ENCODE assay signal across 30 cellular contexts in genomic region chr3:12764171-12764776, GRCh38. TPM values are rescaled to one million over a fixed set of nuclear protein-coding genes. Genes with fewer than 3 reads are reported as not detected.
"Had no signal": no experiment of that assay in that cellular context is flagged by ENCODE, and none has a peak within 500 bp of the region (broad histone marks: within the 10 kb centered on the region; RNA-seq: fewer than 3 reads in every experiment).

No MANE protein-coding gene starts in this region.

- H3K36me3 ChIP-seq: ascending aorta had no signal

- H3K4me1 ChIP-seq: ascending aorta, body of pancreas had no signal

- ATAC-seq: activated naive CD8-positive, alpha-beta T cell treated with anti-CD3 and anti-CD28 coated beads, Interleukin-2, amount 50 U/mL, for 24 hours; activated T-cell treated with anti-CD3 and anti-CD28 coated beads, Interleukin-2, amount 50 U/mL, for 4 hours; body of pancreas had no signal

- H3K9me3 ChIP-seq: ascending aorta, body of pancreas had no signal

- DNase-seq: activated CD4-positive, alpha-beta memory T cell treated with anti-CD3 and anti-CD28 coated beads for 36 hours; activated CD4-positive, alpha-beta T cell treated with anti-CD3 and anti-CD28 coated beads, Interleukin-2, amount 10 ng/mL, durations not matched to agents 7 days and 5 days; activated CD4-positive, CD25-positive, alpha-beta regulatory T cell; activated CD8-positive, alpha-beta memory T cell treated with anti-CD3 and anti-CD28 coated beads for 24 hours; activated effector memory CD4-positive, alpha-beta T cell treated with anti-CD3 and anti-CD28 coated beads, Interleukin-2, amount 50 U/mL, for 16 hours; activated naive CD4-positive, alpha-beta T cell treated with Interleukin-2 at 50 U/mL for 16 hours; activated naive CD8-positive, alpha-beta T cell treated with anti-CD3 and anti-CD28 coated beads, Interleukin-2, amount 50 U/mL, for 24 hours; activated T-cell treated with anti-CD3 and anti-CD28 coated beads, Interleukin-2, amount 50 U/mL, for 4 hours; amniotic stem cell; body of pancreas; central memory CD4-positive, alpha-beta T cell; Kasumi-1; KBM-7; NCI-H1048; NCI-H146; NCI-H2029; NCI-H2107; NCI-H2171 treated with DMSO at 0.1 percent for 48 hours; NCI-H226; NCI-H526 treated with DMSO at 0.1 percent for 48 hours; NCI-H82; RPMI8226; SHP77 had no signal

- FAIRE-seq: bronchial epithelial cell, TTC549 had no signal

- H3K27ac ChIP-seq: ascending aorta, body of pancreas, VCaP had no signal

- H3K4me3 ChIP-seq: ascending aorta, body of pancreas had no signal

- H3K27me3 ChIP-seq: ascending aorta, body of pancreas had no signal

RNA-seq across cellular contexts. Expression of gene TMEM40, which starts 5.2 kb away (rescaled TPM):
- total RNA-seq: activated CD4-positive, alpha-beta memory T cell treated with anti-CD3 and anti-CD28 coated beads for 36 hours; activated CD4-positive, alpha-beta T cell treated with anti-CD3 and anti-CD28 coated beads, Interleukin-2, amount 10 ng/mL, durations not matched to agents 7 days and 5 days; activated naive CD4-positive, alpha-beta T cell treated with anti-CD3 and anti-CD28 coated beads, Interleukin-2, amount 50 U/mL, for 72 hours; activated T-cell treated with anti-CD3 and anti-CD28 coated beads, Interleukin-2, amount 50 U/mL, for 4 hours; ascending aorta; body of pancreas; OCI-LY7; SK-MEL-5 had no signal
